Comparison of ENCODE assay signal across 27 cellular contexts in genomic region chr10:132511692-132512442, GRCh38. TPM values are rescaled to one million over a fixed set of nuclear protein-coding genes. Genes with fewer than 3 reads are reported as not detected.
DNase-seq lines count a peak whose midpoint lies in the region; ATAC-seq, FAIRE-seq and TF ChIP-seq lines count a peak whose summit lies in the region.
"Had no signal": no experiment of that assay in that cellular context is flagged by ENCODE, and none has a peak within 500 bp of the region (broad histone marks: within the 10 kb centered on the region; RNA-seq: fewer than 3 reads in every experiment).

No MANE protein-coding gene starts in this region.

- ATAC-seq in HepG2 (no peak), right lobe of liver (no peak), left ventricle myocardium superior (peak; percentile 9), aorta (ENCODE audit: low FRiP score) (no peak), GM21528 (IDR thresholded peaks at IDR 0.05; ENCODE audit: low FRiP score, unreplicated experiment) (no peak), HG03460 (IDR thresholded peaks at IDR 0.05; ENCODE audit: unreplicated experiment) (no peak)
- ATAC-seq: PC-3; stimulated activated naive CD8-positive, alpha-beta T cell treated with anti-CD3 and anti-CD28 coated beads, Interleukin-15, Interleukin-2, amounts not matched to agents 100 U/mL and 50 U/mL, for 24 hours had no signal

- H4K20me1 ChIP-seq in HepG2 (ENCODE audit: insufficient read depth, low read length): 0 out of 2 replicates have a peak, but pooled peaks cover 5% of the 10 kb centered on the region

- H3K9ac ChIP-seq in HepG2 (ENCODE audit: insufficient read depth, low read depth, low read length): no peak overlapping the region
- H3K9ac ChIP-seq: SK-N-SH had no signal

- no peak overlapping the region for H3K4me3 ChIP-seq in HepG2 (replicated peaks in 1 of 3; ENCODE audit: insufficient read depth in 1 of 3, low read depth in 2 of 3, low read length in 3 of 3)
- no peak overlapping the region for H3K4me3 ChIP-seq in right lobe of liver
- H3K4me3 ChIP-seq in aorta (ENCODE audit: low read length in 2 of 2): no peak overlapping the region
- H3K4me3 ChIP-seq: thoracic aorta had no signal

- no peak overlapping the region for H3K4me2 ChIP-seq in HepG2 (ENCODE audit: low read depth, low read length)
- H3K4me2 ChIP-seq: SK-N-SH had no signal

- FAIRE-seq in HepG2 (lab: Jason Lieb, UNC): no peak
- FAIRE-seq: A204.1 had no signal

- WGBS in HepG2 (ENCODE audit: low lambda C conversion rate): 66% methylated on average over 9 of the region's 9 CpGs
- 74% methylated on average over 7 of the region's 9 CpGs for WGBS in right lobe of liver (ENCODE audit: insufficient coverage, low coverage, low lambda C conversion rate, missing lambda C conversion rate)
- 89 to 91% methylated on average over 9 of the region's 9 CpGs for WGBS in aorta, 2 donors

- peaks cover 8 to 38% of the 10 kb centered on the region in 2 experiments; a peak in 4 of 5 replicates for H3K27me3 ChIP-seq in HepG2 (ENCODE audit: control insufficient read depth in 1 of 2, insufficient read depth in 2 of 2, low read length in 2 of 2)
- no peaks in the 10 kb centered on the region for H3K27me3 ChIP-seq in right lobe of liver
- H3K27me3 ChIP-seq in aorta (ENCODE audit: control insufficient read depth in 1 of 2, insufficient read depth in 2 of 2, low read length in 1 of 2): no peaks in the 10 kb centered on the region
- H3K27me3 ChIP-seq: dorsolateral prefrontal cortex had no signal

- DNase-seq in HepG2 (ENCODE audit: low spot score) (no peak), right lobe of liver (no peak), left ventricle myocardium superior (no peak), posterior vena cava (ENCODE audit: low spot score) (peak; percentile 47), aorta (peak; percentile 24 to 42), GM19238 (ENCODE audit: insufficient read length, low spot score) (no peak)
- DNase-seq: activated B cell treated with CpG ODN at 0.5 μM for 24 hours; activated CD4-positive, alpha-beta T cell treated with anti-CD3 and anti-CD28 coated beads, Interleukin-2, amount 50 U/mL, for 1 hour; activated T-cell treated with anti-CD3 and anti-CD28 coated beads, Interleukin-2, amount 50 U/mL, for 1 hour; DMS79 treated with DMSO at 0.1 percent for 48 hours; GF-D8; immature natural killer cell; Karpas-422; mesendoderm; NCI-H1417; NCI-H2081; NCI-H2227 treated with DMSO at 0.1 percent for 48 hours; NCI-H526; PC-3; stimulated activated naive CD8-positive, alpha-beta T cell treated with anti-CD3 and anti-CD28 coated beads, Interleukin-15, Interleukin-2, amounts not matched to agents 100 U/mL and 50 U/mL, for 24 hours had no signal

- H2AFZ ChIP-seq in HepG2 (ENCODE audit: low read length): no peak overlapping the region

- TF ChIP-seq RAD21 in HepG2 (CRISPR knock-in tag; IDR thresholded peaks at IDR 0.05): no peak

- no peaks in the 10 kb centered on the region for H3K36me3 ChIP-seq in HepG2 (replicated peaks in 1 of 2; ENCODE audit: control insufficient read depth in 1 of 2, insufficient read depth in 2 of 2, low read length in 2 of 2)
- no peaks in the 10 kb centered on the region for H3K36me3 ChIP-seq in right lobe of liver
- H3K36me3 ChIP-seq in aorta (ENCODE audit: control insufficient read depth in 1 of 2, insufficient read depth in 2 of 2, low read length in 1 of 2): no peaks in the 10 kb centered on the region
- H3K36me3 ChIP-seq: neutrophil, thoracic aorta had no signal

- H3K27ac ChIP-seq in HepG2 (ENCODE audit: extremely low read length, insufficient read depth, low read length): no peak overlapping the region
- no peak overlapping the region for H3K27ac ChIP-seq in right lobe of liver
- H3K27ac ChIP-seq in aorta (ENCODE audit: low read depth in 1 of 2, low read length in 2 of 2): no peak overlapping the region
- H3K27ac ChIP-seq: dorsolateral prefrontal cortex, neutrophil, thoracic aorta had no signal

- H3K4me1 ChIP-seq in HepG2 (ENCODE audit: insufficient read depth, low read length) (peaks cover 24% of the 10 kb centered on the region), right lobe of liver (peaks cover 2 to 14% (median 3%) of the 10 kb centered on the region in 4 donors), aorta (ENCODE audit: control insufficient read depth in 1 of 2, insufficient read depth in 2 of 2, low read length in 2 of 2) (no peaks in the 10 kb centered on the region)

- in situ Hi-C loops in HepG2 (cut with HindIII; ENCODE audit: extremely low pct_ligation_motif_present, low pct_unique_long_range_greater_than_20kb): no loop called here

- no peaks in the 10 kb centered on the region for H3K9me3 ChIP-seq in HepG2 (ENCODE audit: low read length)
- no peaks in the 10 kb centered on the region for H3K9me3 ChIP-seq in right lobe of liver
- no peaks in the 10 kb centered on the region for H3K9me3 ChIP-seq in aorta (ENCODE audit: control insufficient read depth, low read length)
- H3K9me3 ChIP-seq: neutrophil, thoracic aorta had no signal

- TF ChIP-seq CTCF in HepG2 (CRISPR knock-in tag; IDR thresholded peaks at IDR 0.05) (no peak), right lobe of liver (IDR thresholded peaks at IDR 0.05) (no peak)

- intact Hi-C loops in HepG2 (cut with micrococcal nuclease; ENCODE audit: unreplicated experiment) (no loop called here), right lobe of liver (cut with DNase I) (no loop called here), left ventricle myocardium superior (cut with micrococcal nuclease) (loop anchor here (10.0 kb wide), 1 partner anchor 47 kb away; no protein-coding TSS in a partner anchor), posterior vena cava (cut with DNase I) (loop anchor here in 1 of 2 donors (10.0 kb wide), 1 partner anchor 47 kb away; no protein-coding TSS in a partner anchor), aorta (cut with DNase I) (no loop called here)

- no TSS peak for BruUV-seq in HepG2 (replicated peaks; lab: Mats Ljungman, UMichigan)

- no peak for TF ChIP-seq EP300 in HepG2 (IDR thresholded peaks at IDR 0.05; ENCODE audit: low read depth in 2 of 2, low read length in 2 of 2)
- TF ChIP-seq EP300 in HepG2 (CRISPR knock-in tag; IDR thresholded peaks at IDR 0.05; ENCODE audit: borderline replicate concordance): no peak

- no peaks in the 10 kb centered on the region for H3K79me2 ChIP-seq in HepG2 (ENCODE audit: insufficient read depth, low read length)

- CTCF ChIA-PET in HepG2 (lab: Yijun Ruan, JAX; ENCODE audit: low intra/inter-chr PET ratio, low total read pairs): no interaction called here

- no peak for TF ChIP-seq POLR2A in HepG2 (IDR thresholded peaks at IDR 0.05; ENCODE audit: insufficient read depth in 1 of 2, low read depth in 2 of 2, low read length in 2 of 2)
- TF ChIP-seq POLR2A in right lobe of liver (IDR thresholded peaks at IDR 0.05): no peak

- POLR2A ChIA-PET in HepG2 (lab: Yijun Ruan, JAX): no interaction called here

TF ChIP-seq in HepG2, 621 proteins besides CTCF, POLR2A, EP300 and RAD21 (continues in another document):
- no peak for TF ChIP-seq MAFK (conservative IDR thresholded peaks at IDR 0.05 in 1 of 2, IDR thresholded peaks at IDR 0.05 in 1 of 2; ENCODE audit: low read length in 2 of 2)

RNA-seq across cellular contexts. Expression of gene INPP5A, which starts 25.7 kb away (rescaled TPM):
- total RNA-seq in HepG2 (2016; rRNA removed; fragmentation: Illumina TruSeq; extraction: Trizol) (37.9 and 46.8 TPM in 2 replicates), right lobe of liver (10 to 100 TPM; 12.5 to 24.6 (median 16.9) TPM), left ventricle myocardium superior (108 TPM), posterior vena cava (100 to 1,000 TPM in 1 of 2 donors, 10 to 100 TPM in 1; 65.2 to 102 TPM), aorta (100 to 1,000 TPM in 1 of 2 donors, 10 to 100 TPM in 1; 66.4 to 112 TPM)
- 52.6 and 54.7 TPM in 2 replicates for total RNA-seq in HepG2 (2016; cell fraction: cytosol; rRNA removed; fragmentation: Illumina TruSeq; extraction: Trizol; ENCODE audit: low read depth)
- total RNA-seq in HepG2 (2016; cell fraction: insoluble cytoplasmic fraction; rRNA removed; fragmentation: Illumina TruSeq; extraction: Trizol): 38.3 and 42.5 TPM in 2 replicates
- 103 and 110 TPM in 2 replicates for total RNA-seq in HepG2 (2016; cell fraction: membrane; rRNA removed; fragmentation: Illumina TruSeq; extraction: Trizol)
- 15.7 and 18.8 TPM in 2 replicates for total RNA-seq in HepG2 (2016; cell fraction: nucleus; rRNA removed; fragmentation: Illumina TruSeq; extraction: Trizol)
- polyA plus RNA-seq in HepG2 (2011; rRNA removed) (17.5 and 19.5 TPM in 2 replicates), aorta (10 to 100 TPM; 37.7 to 43.4 TPM)
- polyA plus RNA-seq in HepG2 (2011; cell fraction: cytosol; rRNA removed): 16.7 and 18.4 TPM in 2 replicates
- 14.6 and 14.9 TPM in 2 replicates for polyA plus RNA-seq in HepG2 (2011; cell fraction: nucleus; rRNA removed)
- polyA plus RNA-seq in HepG2 (2012): 15.8 and 18.2 TPM in 2 replicates
- 49.5 and 52.9 TPM in 2 replicates for polyA plus RNA-seq in HepG2 (2016; cell fraction: cytosol; fragmentation: Illumina TruSeq; extraction: Trizol; ENCODE audit: low read depth)
- polyA plus RNA-seq in HepG2 (2016; cell fraction: insoluble cytoplasmic fraction; fragmentation: Illumina TruSeq; extraction: Trizol; ENCODE audit: low read depth): 40.7 and 47.8 TPM in 2 replicates
- polyA plus RNA-seq in HepG2 (2016; cell fraction: membrane; fragmentation: Illumina TruSeq; extraction: Trizol; ENCODE audit: low read depth): 97.2 and 97.6 TPM in 2 replicates
- polyA plus RNA-seq in HepG2 (2016; cell fraction: nucleus; fragmentation: Illumina TruSeq; extraction: Trizol; ENCODE audit: insufficient read depth, low read depth): 25.8 and 27.0 TPM in 2 replicates
- 17.0 and 32.5 TPM in 2 replicates for polyA minus RNA-seq in HepG2 (2011; rRNA and poly(A)+ RNA removed; ENCODE audit: low replicate concordance)
- 16.4 and 21.7 TPM in 2 replicates for polyA minus RNA-seq in HepG2 (2011; cell fraction: cytosol; rRNA and poly(A)+ RNA removed)
- 19.1 and 20.6 TPM in 2 replicates for polyA minus RNA-seq in HepG2 (2011; cell fraction: nucleus; rRNA and poly(A)+ RNA removed)

Comparison
In these comparisons a context has a peak if more than half of its experiments do, and no peak if none do; other contexts are left out.
1. DNase-seq: peak in posterior vena cava (single experiment) and aorta (2 of 2); none in HepG2 (single experiment), right lobe of liver (0 of 3), left ventricle myocardium superior (single experiment) and GM19238 (single experiment).